In the genomic region with DNA sequence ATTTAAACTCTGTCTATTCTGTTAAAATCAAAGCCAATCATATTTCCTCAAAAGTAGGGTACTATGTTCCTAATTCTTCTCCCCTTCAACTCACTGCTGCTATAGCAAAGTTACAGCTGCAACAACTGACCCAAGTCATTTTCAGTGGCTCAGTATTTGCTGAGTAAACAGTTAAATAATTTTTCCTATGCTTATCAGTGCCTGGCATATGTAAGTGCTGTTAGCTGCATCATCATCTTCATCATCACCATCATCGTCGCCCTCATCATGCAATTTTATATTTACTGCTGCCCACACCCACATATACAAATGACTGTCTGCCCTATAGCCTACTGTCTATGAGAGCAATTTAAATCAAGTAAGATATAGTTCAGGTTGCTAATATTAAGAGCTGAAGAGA, we compare ENCODE assay signal across 1 cellular context.
A peak's percentile ranks its signal among the peaks of the same experiment; 100 is the strongest.
TF ChIP-seq lines count a peak whose summit lies in the region.

No MANE protein-coding gene starts in this region.

TF ChIP-seq in K562, 482 proteins besides CTCF, POLR2A, EP300 and RAD21 (continued from another document):
- TF ChIP-seq, protein P1, sequence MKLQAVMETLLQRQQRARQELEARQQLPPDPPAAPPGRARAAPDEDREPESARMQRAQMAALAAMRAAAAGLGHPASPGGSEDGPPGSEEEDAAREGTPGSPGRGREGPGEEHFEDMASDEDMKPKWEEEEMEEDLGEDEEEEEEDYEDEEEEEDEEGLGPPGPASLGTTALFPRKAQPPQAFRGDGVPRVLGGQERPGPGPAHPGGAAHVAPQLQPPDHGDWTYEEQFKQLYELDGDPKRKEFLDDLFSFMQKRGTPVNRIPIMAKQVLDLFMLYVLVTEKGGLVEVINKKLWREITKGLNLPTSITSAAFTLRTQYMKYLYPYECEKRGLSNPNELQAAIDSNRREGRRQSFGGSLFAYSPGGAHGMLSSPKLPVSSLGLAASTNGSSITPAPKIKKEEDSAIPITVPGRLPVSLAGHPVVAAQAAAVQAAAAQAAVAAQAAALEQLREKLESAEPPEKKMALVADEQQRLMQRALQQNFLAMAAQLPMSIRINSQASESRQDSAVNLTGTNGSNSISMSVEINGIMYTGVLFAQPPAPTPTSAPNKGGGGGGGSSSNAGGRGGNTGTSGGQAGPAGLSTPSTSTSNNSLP (IDR thresholded peaks at IDR 0.05; ENCODE audit: borderline replicate concordance, low read depth, low read length), result 0 out of 2 replicates have a peak, but pooled peaks have one; percentile 33
- TF ChIP-seq, protein P2, sequence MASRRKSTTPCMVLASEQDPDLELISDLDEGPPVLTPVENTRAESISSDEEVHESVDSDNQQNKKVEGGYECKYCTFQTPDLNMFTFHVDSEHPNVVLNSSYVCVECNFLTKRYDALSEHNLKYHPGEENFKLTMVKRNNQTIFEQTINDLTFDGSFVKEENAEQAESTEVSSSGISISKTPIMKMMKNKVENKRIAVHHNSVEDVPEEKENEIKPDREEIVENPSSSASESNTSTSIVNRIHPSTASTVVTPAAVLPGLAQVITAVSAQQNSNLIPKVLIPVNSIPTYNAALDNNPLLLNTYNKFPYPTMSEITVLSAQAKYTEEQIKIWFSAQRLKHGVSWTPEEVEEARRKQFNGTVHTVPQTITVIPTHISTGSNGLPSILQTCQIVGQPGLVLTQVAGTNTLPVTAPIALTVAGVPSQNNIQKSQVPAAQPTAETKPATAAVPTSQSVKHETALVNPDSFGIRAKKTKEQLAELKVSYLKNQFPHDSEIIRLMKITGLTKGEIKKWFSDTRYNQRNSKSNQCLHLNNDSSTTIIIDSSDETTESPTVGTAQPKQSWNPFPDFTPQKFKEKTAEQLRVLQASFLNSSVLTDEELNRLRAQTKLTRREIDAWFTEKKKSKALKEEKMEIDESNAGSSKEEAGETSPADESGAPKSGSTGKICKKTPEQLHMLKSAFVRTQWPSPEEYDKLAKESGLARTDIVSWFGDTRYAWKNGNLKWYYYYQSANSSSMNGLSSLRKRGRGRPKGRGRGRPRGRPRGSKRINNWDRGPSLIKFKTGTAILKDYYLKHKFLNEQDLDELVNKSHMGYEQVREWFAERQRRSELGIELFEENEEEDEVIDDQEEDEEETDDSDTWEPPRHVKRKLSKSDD (conservative IDR thresholded peaks at IDR 0.05; ENCODE audit: low read length), result no peak
- TF ChIP-seq JUND (IDR thresholded peaks at IDR 0.05; ENCODE audit: borderline replicate concordance, low read depth, low read length) (peak; percentile 31; the same call in 1 of the 2 replicates), JUND (tag; IDR thresholded peaks at IDR 0.05; ENCODE audit: borderline replicate concordance, low read depth, low read length) (no peak), MAFG (tag; conservative IDR thresholded peaks at IDR 0.05) (peak; percentile 97), NR2F6 (CRISPR knock-in tag; IDR thresholded peaks at IDR 0.05) (no peak), SMARCE1 (IDR thresholded peaks at IDR 0.05) (0 out of 2 replicates have a peak, but pooled peaks have one; percentile 36), KDM1A (IDR thresholded peaks at IDR 0.05) (0 out of 4 replicates have a peak, but pooled peaks of 1 of the 2 experiments have one; percentile 4), CBFA2T3 (IDR thresholded peaks at IDR 0.05) (peak; percentile 64), ZNF408 (CRISPR knock-in tag; IDR thresholded peaks at IDR 0.05; ENCODE audit: low read depth) (no peak), CHCHD3 (CRISPR knock-in tag; IDR thresholded peaks at IDR 0.05) (no peak), SMARCA4 (IDR thresholded peaks at IDR 0.05) (peak; percentile 73), POLR3G (IDR thresholded peaks at IDR 0.05; ENCODE audit: extremely low read depth, insufficient read length, insufficient replicate concordance) (no peak), RAD51 (IDR thresholded peaks at IDR 0.05; ENCODE audit: borderline replicate concordance, low read depth) (no peak), MAFK (IDR thresholded peaks at IDR 0.05; ENCODE audit: low read length) (peak; percentile 90), FOXA3 (CRISPR knock-in tag; conservative IDR thresholded peaks at IDR 0.05 in 1 of 2, IDR thresholded peaks at IDR 0.05 in 1 of 2) (peak in 1 of 2 experiments; percentile 50; a peak in 1 of 4 replicates), CREM (IDR thresholded peaks at IDR 0.05; ENCODE audit: low read depth) (0 out of 2 replicates have a peak, but pooled peaks have one; percentile 16), JUNB (CRISPR knock-in tag; conservative IDR thresholded peaks at IDR 0.05) (no peak), HDAC6 (IDR thresholded peaks at IDR 0.05; ENCODE audit: low read depth, low read length) (no peak), TEAD4 (IDR thresholded peaks at IDR 0.05; ENCODE audit: low read length) (peak; percentile 37; the same call in 1 of the 2 replicates), TEAD4 (CRISPR knock-in tag; IDR thresholded peaks at IDR 0.05; ENCODE audit: borderline replicate concordance) (no peak), RNF2 (IDR thresholded peaks at IDR 0.05) (no peak), CHD2 (IDR thresholded peaks at IDR 0.05; ENCODE audit: low read depth, low read length) (no peak), TCF3 (CRISPR knock-in tag; IDR thresholded peaks at IDR 0.05) (peak; percentile 47; the same call in 1 of the 2 replicates), NFE2 (IDR thresholded peaks at IDR 0.05; ENCODE audit: low read depth) (peak; percentile 37; the same call in 1 of the 2 replicates), NRF1 (conservative IDR thresholded peaks at IDR 0.05 in 1 of 2, IDR thresholded peaks at IDR 0.05 in 1 of 2) (no peak), DPF2 (IDR thresholded peaks at IDR 0.05) (peak; percentile 63), ARID1B (IDR thresholded peaks at IDR 0.05) (peak; percentile 82), NFRKB (IDR thresholded peaks at IDR 0.05; ENCODE audit: low read depth) (no peak), NFIC (IDR thresholded peaks at IDR 0.05) (0 out of 2 replicates have a peak, but pooled peaks have one; percentile 8), ZNF316 (IDR thresholded peaks at IDR 0.05) (peak; percentile 98)
- TF ChIP-seq, protein P3, sequence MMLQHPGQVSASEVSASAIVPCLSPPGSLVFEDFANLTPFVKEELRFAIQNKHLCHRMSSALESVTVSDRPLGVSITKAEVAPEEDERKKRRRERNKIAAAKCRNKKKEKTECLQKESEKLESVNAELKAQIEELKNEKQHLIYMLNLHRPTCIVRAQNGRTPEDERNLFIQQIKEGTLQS (IDR thresholded peaks at IDR 0.05), result peak; percentile 40; the same call in 1 of the 2 replicates
- TF ChIP-seq, protein P3 (CRISPR knock-in tag; conservative IDR thresholded peaks at IDR 0.05), result no peak
- TF ChIP-seq, protein P4, sequence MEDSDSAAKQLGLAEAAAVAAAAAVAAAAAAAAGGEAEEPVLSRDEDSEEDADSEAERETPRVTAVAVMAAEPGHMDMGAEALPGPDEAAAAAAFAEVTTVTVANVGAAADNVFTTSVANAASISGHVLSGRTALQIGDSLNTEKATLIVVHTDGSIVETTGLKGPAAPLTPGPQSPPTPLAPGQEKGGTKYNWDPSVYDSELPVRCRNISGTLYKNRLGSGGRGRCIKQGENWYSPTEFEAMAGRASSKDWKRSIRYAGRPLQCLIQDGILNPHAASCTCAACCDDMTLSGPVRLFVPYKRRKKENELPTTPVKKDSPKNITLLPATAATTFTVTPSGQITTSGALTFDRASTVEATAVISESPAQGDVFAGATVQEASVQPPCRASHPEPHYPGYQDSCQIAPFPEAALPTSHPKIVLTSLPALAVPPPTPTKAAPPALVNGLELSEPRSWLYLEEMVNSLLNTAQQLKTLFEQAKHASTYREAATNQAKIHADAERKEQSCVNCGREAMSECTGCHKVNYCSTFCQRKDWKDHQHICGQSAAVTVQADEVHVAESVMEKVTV (CRISPR knock-in tag; IDR thresholded peaks at IDR 0.05), result no peak
- TF ChIP-seq, protein P5, sequence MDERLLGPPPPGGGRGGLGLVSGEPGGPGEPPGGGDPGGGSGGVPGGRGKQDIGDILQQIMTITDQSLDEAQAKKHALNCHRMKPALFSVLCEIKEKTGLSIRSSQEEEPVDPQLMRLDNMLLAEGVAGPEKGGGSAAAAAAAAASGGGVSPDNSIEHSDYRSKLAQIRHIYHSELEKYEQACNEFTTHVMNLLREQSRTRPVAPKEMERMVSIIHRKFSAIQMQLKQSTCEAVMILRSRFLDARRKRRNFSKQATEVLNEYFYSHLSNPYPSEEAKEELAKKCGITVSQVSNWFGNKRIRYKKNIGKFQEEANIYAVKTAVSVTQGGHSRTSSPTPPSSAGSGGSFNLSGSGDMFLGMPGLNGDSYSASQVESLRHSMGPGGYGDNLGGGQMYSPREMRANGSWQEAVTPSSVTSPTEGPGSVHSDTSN (CRISPR knock-in tag; IDR thresholded peaks at IDR 0.05; ENCODE audit: low read depth), result no peak
- TF ChIP-seq, protein P5 (tag; conservative IDR thresholded peaks at IDR 0.05; ENCODE audit: low read depth), result peak; percentile 34; the same call in 1 of the 2 replicates
- TF ChIP-seq, protein P6, sequence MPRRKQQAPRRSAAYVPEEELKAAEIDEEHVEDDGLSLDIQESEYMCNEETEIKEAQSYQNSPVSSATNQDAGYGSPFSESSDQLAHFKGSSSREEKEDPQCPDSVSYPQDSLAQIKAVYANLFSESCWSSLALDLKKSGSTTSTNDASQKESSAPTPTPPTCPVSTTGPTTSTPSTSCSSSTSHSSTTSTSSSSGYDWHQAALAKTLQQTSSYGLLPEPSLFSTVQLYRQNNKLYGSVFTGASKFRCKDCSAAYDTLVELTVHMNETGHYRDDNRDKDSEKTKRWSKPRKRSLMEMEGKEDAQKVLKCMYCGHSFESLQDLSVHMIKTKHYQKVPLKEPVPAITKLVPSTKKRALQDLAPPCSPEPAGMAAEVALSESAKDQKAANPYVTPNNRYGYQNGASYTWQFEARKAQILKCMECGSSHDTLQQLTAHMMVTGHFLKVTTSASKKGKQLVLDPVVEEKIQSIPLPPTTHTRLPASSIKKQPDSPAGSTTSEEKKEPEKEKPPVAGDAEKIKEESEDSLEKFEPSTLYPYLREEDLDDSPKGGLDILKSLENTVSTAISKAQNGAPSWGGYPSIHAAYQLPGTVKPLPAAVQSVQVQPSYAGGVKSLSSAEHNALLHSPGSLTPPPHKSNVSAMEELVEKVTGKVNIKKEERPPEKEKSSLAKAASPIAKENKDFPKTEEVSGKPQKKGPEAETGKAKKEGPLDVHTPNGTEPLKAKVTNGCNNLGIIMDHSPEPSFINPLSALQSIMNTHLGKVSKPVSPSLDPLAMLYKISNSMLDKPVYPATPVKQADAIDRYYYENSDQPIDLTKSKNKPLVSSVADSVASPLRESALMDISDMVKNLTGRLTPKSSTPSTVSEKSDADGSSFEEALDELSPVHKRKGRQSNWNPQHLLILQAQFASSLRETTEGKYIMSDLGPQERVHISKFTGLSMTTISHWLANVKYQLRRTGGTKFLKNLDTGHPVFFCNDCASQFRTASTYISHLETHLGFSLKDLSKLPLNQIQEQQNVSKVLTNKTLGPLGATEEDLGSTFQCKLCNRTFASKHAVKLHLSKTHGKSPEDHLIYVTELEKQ (CRISPR knock-in tag; IDR thresholded peaks at IDR 0.05), result no peak
